Comparison of ENCODE assay signal across 1 cellular context in the genomic region with DNA sequence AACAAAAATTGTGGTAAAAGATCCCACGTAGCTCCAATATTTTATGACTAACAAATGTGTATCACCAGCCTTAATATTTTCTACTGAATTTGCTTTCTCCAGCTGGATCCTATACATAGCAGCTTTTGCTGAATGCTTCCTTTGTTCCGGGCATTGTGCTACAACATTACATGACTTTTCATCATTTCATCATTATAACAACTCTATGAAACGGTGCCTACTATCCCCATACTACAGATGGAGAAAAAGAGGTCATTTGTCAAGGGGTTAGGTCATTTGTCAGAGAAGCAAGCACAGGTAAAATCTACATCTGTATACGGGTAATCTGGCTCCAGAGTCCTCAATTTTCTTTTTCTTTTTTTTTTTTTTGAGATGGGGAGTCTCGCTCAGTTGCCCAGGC.
TF ChIP-seq lines count a peak whose summit lies in the region.

No MANE protein-coding gene starts in this region.

TF ChIP-seq in H1, 55 proteins besides CTCF, POLR2A, EP300 and RAD21:
- TF ChIP-seq RXRA (IDR thresholded peaks at IDR 0.05; ENCODE audit: insufficient read depth, low read depth, low read length) (no peak), SP1 (IDR thresholded peaks at IDR 0.05; ENCODE audit: low read depth, low read length) (no peak), JUND (IDR thresholded peaks at IDR 0.05; ENCODE audit: low read length) (no peak), EGR1 (IDR thresholded peaks at IDR 0.05; ENCODE audit: borderline replicate concordance, low read depth, low read length) (no peak), PHF8 (conservative IDR thresholded peaks at IDR 0.05; ENCODE audit: low read depth, low read length) (no peak), SUZ12 (IDR thresholded peaks at IDR 0.05; ENCODE audit: low read length) (no peak), KDM5A (IDR thresholded peaks at IDR 0.05; ENCODE audit: low read length) (no peak), SIN3A (conservative IDR thresholded peaks at IDR 0.05 in 1 of 2, IDR thresholded peaks at IDR 0.05 in 1 of 2; ENCODE audit: low read depth in 1 of 2, low read length in 2 of 2) (no peak), SP2 (IDR thresholded peaks at IDR 0.05; ENCODE audit: low read length) (no peak), CREB1 (IDR thresholded peaks at IDR 0.05) (no peak), CHD2 (IDR thresholded peaks at IDR 0.05; ENCODE audit: low read length) (no peak), JUN (IDR thresholded peaks at IDR 0.05; ENCODE audit: low read depth, low read length) (no peak), FOSL1 (IDR thresholded peaks at IDR 0.05; ENCODE audit: insufficient read depth, low read depth, low read length) (no peak), KDM4A (IDR thresholded peaks at IDR 0.05; ENCODE audit: low read depth, low read length, severe bottlenecking) (no peak), TAF7 (optimal IDR thresholded peaks at IDR 0.05; ENCODE audit: borderline replicate concordance, low read depth, low read length) (no peak)
- TF ChIP-seq, protein P1, sequence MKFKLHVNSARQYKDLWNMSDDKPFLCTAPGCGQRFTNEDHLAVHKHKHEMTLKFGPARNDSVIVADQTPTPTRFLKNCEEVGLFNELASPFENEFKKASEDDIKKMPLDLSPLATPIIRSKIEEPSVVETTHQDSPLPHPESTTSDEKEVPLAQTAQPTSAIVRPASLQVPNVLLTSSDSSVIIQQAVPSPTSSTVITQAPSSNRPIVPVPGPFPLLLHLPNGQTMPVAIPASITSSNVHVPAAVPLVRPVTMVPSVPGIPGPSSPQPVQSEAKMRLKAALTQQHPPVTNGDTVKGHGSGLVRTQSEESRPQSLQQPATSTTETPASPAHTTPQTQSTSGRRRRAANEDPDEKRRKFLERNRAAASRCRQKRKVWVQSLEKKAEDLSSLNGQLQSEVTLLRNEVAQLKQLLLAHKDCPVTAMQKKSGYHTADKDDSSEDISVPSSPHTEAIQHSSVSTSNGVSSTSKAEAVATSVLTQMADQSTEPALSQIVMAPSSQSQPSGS (IDR thresholded peaks at IDR 0.05; ENCODE audit: low read length): no peak
